ENCODE assay signal across 29 cellular contexts in genomic region chrX:151762802-151763201, GRCh38. TPM values are rescaled to one million over a fixed set of nuclear protein-coding genes. Genes with fewer than 3 reads are reported as not detected.
DNase-seq lines count a peak whose midpoint lies in the region; ATAC-seq, FAIRE-seq and TF ChIP-seq lines count a peak whose summit lies in the region.
"Had no signal": no experiment of that assay in that cellular context is flagged by ENCODE, and none has a peak within 500 bp of the region (broad histone marks: within the 10 kb centered on the region; RNA-seq: fewer than 3 reads in every experiment).

No MANE protein-coding gene starts in this region.

- H3K79me2 ChIP-seq in HepG2 (ENCODE audit: insufficient read depth, low read length): no peaks in the 10 kb centered on the region

- H3K36me3 Mint-ChIP-seq in endodermal cell (ENCODE audit: low read depth): no peaks in the 10 kb centered on the region

- POLR2A ChIA-PET in HepG2 (lab: Yijun Ruan, JAX): no interaction called here

- H3K27ac Mint-ChIP-seq in endodermal cell: no peak overlapping the region
- H3K27ac Mint-ChIP-seq: CD4-positive, alpha-beta T cell; H9; HFFc6 had no signal

- ATAC-seq in HepG2: no peak
- ATAC-seq in right lobe of liver: no peak
- ATAC-seq in GM21529 (IDR thresholded peaks at IDR 0.05; ENCODE audit: unreplicated experiment): no peak
- ATAC-seq in left colon: no peak
- ATAC-seq: PC-3 had no signal

- no peaks in the 10 kb centered on the region for H3K36me3 ChIP-seq in HepG2 (replicated peaks in 1 of 2; ENCODE audit: control insufficient read depth in 1 of 2, insufficient read depth in 2 of 2, low read length in 2 of 2)
- no peaks in the 10 kb centered on the region for H3K36me3 ChIP-seq in right lobe of liver
- H3K36me3 ChIP-seq in WERI-Rb-1: no peaks in the 10 kb centered on the region
- no peaks in the 10 kb centered on the region for H3K36me3 ChIP-seq in endodermal cell (ENCODE audit: control insufficient read depth, insufficient read depth, low read length)
- H3K36me3 ChIP-seq: BLaER1 treated with 17β-estradiol and CSF1 and Interleukin-3, amounts not matched to agents 10 nM and 100 nM had no signal

- BruUV-seq in HepG2 (replicated peaks; lab: Mats Ljungman, UMichigan): no TSS peak

- in situ Hi-C loops in HepG2 (cut with HindIII; ENCODE audit: extremely low pct_ligation_motif_present, low pct_unique_long_range_greater_than_20kb): no loop called here

- peaks cover 2% of the 10 kb centered on the region for H3K27me3 Mint-ChIP-seq in endodermal cell (ENCODE audit: insufficient read depth)

- H4K20me1 ChIP-seq in HepG2 (ENCODE audit: insufficient read depth, low read length): no peaks in the 10 kb centered on the region

- FAIRE-seq in HepG2 (lab: Jason Lieb, UNC): peak; percentile 30
- FAIRE-seq: D721Med, GM18507, HTR-8/SVneo had no signal

- peaks cover 1% of the 10 kb centered on the region for H3K4me1 Mint-ChIP-seq in endodermal cell
- H3K4me1 Mint-ChIP-seq: H9 had no signal

- CTCF ChIA-PET in HepG2 (lab: Yijun Ruan, JAX; ENCODE audit: low intra/inter-chr PET ratio, low total read pairs): no interaction called here

- no peak for DNase-seq in HepG2 (ENCODE audit: low spot score)
- DNase-seq in right lobe of liver: no peak
- DNase-seq in WERI-Rb-1: peak; percentile 29
- no peak for DNase-seq in endodermal cell
- DNase-seq in NCI-H345 treated with DMSO at 0.1 percent for 48 hours (lab: John Stamatoyannopoulos, UW; ENCODE audit: unreplicated experiment): no peak
- DNase-seq in left colon: no peak
- DNase-seq in NCI-H510A treated with DMSO at 0.1 percent for 48 hours (lab: John Stamatoyannopoulos, UW): no peak
- DNase-seq: AML-193; CD4-positive, alpha-beta T cell; GM23248; H9; HFFc6; IMR-90; KG1; MM.1S; NCI-H2029; NCI-H69; NK-92 treated with Interleukin-12 subunit alpha and Interleukin-12 subunit beta, amount 100 ng/mL, for 24 hours; PC-3; SK-N-SH had no signal

- intact Hi-C loops in HepG2 (cut with micrococcal nuclease; ENCODE audit: unreplicated experiment) (no loop called here), right lobe of liver (cut with DNase I) (no loop called here), left colon (cut with DNase I, micrococcal nuclease) (no loop called here)

- H3K27me3 ChIP-seq in HepG2 (ENCODE audit: control insufficient read depth in 1 of 2, insufficient read depth in 2 of 2, low read length in 2 of 2) (no peaks in the 10 kb centered on the region), right lobe of liver (peaks cover 0 to 7% of the 10 kb centered on the region in 2 donors), WERI-Rb-1 (ENCODE audit: insufficient read depth, low read depth, severe bottlenecking) (peaks cover 58% of the 10 kb centered on the region), endodermal cell (ENCODE audit: control insufficient read depth, insufficient read depth, low read length, poor library complexity, severe bottlenecking) (no peaks in the 10 kb centered on the region)

- H3K4me2 ChIP-seq in HepG2 (ENCODE audit: low read depth, low read length): no peak overlapping the region
- H3K4me2 ChIP-seq: BLaER1 treated with 17β-estradiol and CSF1 and Interleukin-3, amounts not matched to agents 10 nM and 100 nM; SK-N-SH had no signal

- H3K9me3 ChIP-seq in HepG2 (ENCODE audit: low read length) (no peaks in the 10 kb centered on the region), right lobe of liver (no peaks in the 10 kb centered on the region), WERI-Rb-1 (ENCODE audit: severe bottlenecking) (no peaks in the 10 kb centered on the region), endodermal cell (ENCODE audit: control insufficient read depth, low read length) (no peaks in the 10 kb centered on the region)
- H3K9me3 ChIP-seq: BLaER1 treated with 17β-estradiol and CSF1 and Interleukin-3, amounts not matched to agents 10 nM and 100 nM; SK-N-SH had no signal

- H3K4me3 ChIP-seq in HepG2 (replicated peaks in 1 of 3; ENCODE audit: insufficient read depth in 1 of 3, low read depth in 2 of 3, low read length in 3 of 3): no peak overlapping the region
- H3K4me3 ChIP-seq in right lobe of liver: no peak overlapping the region
- no peak overlapping the region for H3K4me3 ChIP-seq in WERI-Rb-1 (ENCODE audit: low read depth, low read length)
- H3K4me3 ChIP-seq in endodermal cell (ENCODE audit: low read length): no peak overlapping the region
- H3K4me3 ChIP-seq: BLaER1 treated with 17β-estradiol and CSF1 and Interleukin-3, amounts not matched to agents 10 nM and 100 nM; GM23248 had no signal

- H3K4me3 Mint-ChIP-seq in endodermal cell: no peak overlapping the region
- H3K4me3 Mint-ChIP-seq: CD4-positive, alpha-beta T cell; H9; HFFc6 had no signal

- 0% methylated on average over 1 of the region's 2 CpGs for WGBS in HepG2 (ENCODE audit: low lambda C conversion rate)
- 22% methylated on average over 1 of the region's 2 CpGs for WGBS in right lobe of liver (ENCODE audit: insufficient coverage, low coverage, low lambda C conversion rate, missing lambda C conversion rate)
- 73 to 88% methylated on average over 1 to 2 of the region's 2 CpGs for WGBS in endodermal cell (ENCODE audit: insufficient coverage in 1 of 2, insufficient read length in 1 of 2), 2 experiments

- H3K27ac ChIP-seq in HepG2 (ENCODE audit: extremely low read length, insufficient read depth, low read length): no peak overlapping the region
- no peak overlapping the region for H3K27ac ChIP-seq in right lobe of liver
- H3K27ac ChIP-seq in WERI-Rb-1: no peak overlapping the region
- no peak overlapping the region for H3K27ac ChIP-seq in endodermal cell (ENCODE audit: low read depth, low read length)
- H3K27ac ChIP-seq: BLaER1 treated with 17β-estradiol and CSF1 and Interleukin-3, amounts not matched to agents 10 nM and 100 nM; GM23248 had no signal

- TF ChIP-seq EP300 in HepG2 (IDR thresholded peaks at IDR 0.05; ENCODE audit: low read depth in 2 of 2, low read length in 2 of 2): no peak
- TF ChIP-seq EP300 in HepG2 (CRISPR knock-in tag; IDR thresholded peaks at IDR 0.05; ENCODE audit: borderline replicate concordance): no peak

- TF ChIP-seq POLR2A in HepG2 (IDR thresholded peaks at IDR 0.05; ENCODE audit: insufficient read depth in 1 of 2, low read depth in 2 of 2, low read length in 2 of 2) (no peak), right lobe of liver (IDR thresholded peaks at IDR 0.05) (no peak)

- H3K9me3 Mint-ChIP-seq in endodermal cell: peaks cover 74% of the 10 kb centered on the region
- H3K9me3 Mint-ChIP-seq: CD4-positive, alpha-beta T cell; HFFc6 had no signal

- H2AFZ ChIP-seq in HepG2 (ENCODE audit: low read length): no peak overlapping the region
- H2AFZ ChIP-seq: GM23248 had no signal

- no peaks in the 10 kb centered on the region for H3K4me1 ChIP-seq in HepG2 (ENCODE audit: insufficient read depth, low read length)
- H3K4me1 ChIP-seq in right lobe of liver: no peaks in the 10 kb centered on the region
- H3K4me1 ChIP-seq in endodermal cell (ENCODE audit: control insufficient read depth, insufficient read depth, low read length): no peaks in the 10 kb centered on the region
- H3K4me1 ChIP-seq: BLaER1 treated with 17β-estradiol and CSF1 and Interleukin-3, amounts not matched to agents 10 nM and 100 nM had no signal

- no peak overlapping the region for H3K9ac ChIP-seq in HepG2 (ENCODE audit: insufficient read depth, low read depth, low read length)
- no peak overlapping the region for H3K9ac ChIP-seq in endodermal cell (ENCODE audit: extremely low read depth, low read length, poor library complexity, severe bottlenecking)
- H3K9ac ChIP-seq: BLaER1 treated with 17β-estradiol and CSF1 and Interleukin-3, amounts not matched to agents 10 nM and 100 nM; GM23248; SK-N-SH had no signal

- no peak for TF ChIP-seq RAD21 in HepG2 (CRISPR knock-in tag; IDR thresholded peaks at IDR 0.05)

- TF ChIP-seq CTCF in HepG2 (CRISPR knock-in tag; IDR thresholded peaks at IDR 0.05): no peak
- TF ChIP-seq CTCF in right lobe of liver (IDR thresholded peaks at IDR 0.05): no peak
- TF ChIP-seq CTCF in WERI-Rb-1 (IDR thresholded peaks at IDR 0.05; ENCODE audit: low read depth, low read length): peak; percentile 16; the same call in 1 of the 2 replicates
- TF ChIP-seq CTCF in endodermal cell (conservative IDR thresholded peaks at IDR 0.05): peak; percentile 38

RNA-seq across cellular contexts. Expression of gene CNGA2, which starts 28.3 kb away (rescaled TPM):
- total RNA-seq in HepG2 (2016; rRNA removed; fragmentation: Illumina TruSeq; extraction: Trizol) (not detected in 2 replicates), right lobe of liver (not detected), endodermal cell (not detected), left colon (not detected)
- total RNA-seq in HepG2 (2016; cell fraction: cytosol; rRNA removed; fragmentation: Illumina TruSeq; extraction: Trizol; ENCODE audit: low read depth): not detected in 2 replicates
- not detected in 2 replicates for total RNA-seq in HepG2 (2016; cell fraction: insoluble cytoplasmic fraction; rRNA removed; fragmentation: Illumina TruSeq; extraction: Trizol)
- not detected in 2 replicates for total RNA-seq in HepG2 (2016; cell fraction: membrane; rRNA removed; fragmentation: Illumina TruSeq; extraction: Trizol)
- total RNA-seq in HepG2 (2016; cell fraction: nucleus; rRNA removed; fragmentation: Illumina TruSeq; extraction: Trizol): not detected in 2 replicates
- polyA plus RNA-seq in HepG2 (2011; rRNA removed): not detected in 2 replicates
- polyA plus RNA-seq in HepG2 (2011; cell fraction: cytosol; rRNA removed): not detected in 2 replicates
- not detected in 2 replicates for polyA plus RNA-seq in HepG2 (2011; cell fraction: nucleus; rRNA removed)
- polyA plus RNA-seq in HepG2 (2012): not detected in 2 replicates
- not detected in 2 replicates for polyA plus RNA-seq in HepG2 (2016; cell fraction: cytosol; fragmentation: Illumina TruSeq; extraction: Trizol; ENCODE audit: low read depth)
- not detected in 2 replicates for polyA plus RNA-seq in HepG2 (2016; cell fraction: insoluble cytoplasmic fraction; fragmentation: Illumina TruSeq; extraction: Trizol; ENCODE audit: low read depth)
- not detected in 2 replicates for polyA plus RNA-seq in HepG2 (2016; cell fraction: membrane; fragmentation: Illumina TruSeq; extraction: Trizol; ENCODE audit: low read depth)
- polyA plus RNA-seq in HepG2 (2016; cell fraction: nucleus; fragmentation: Illumina TruSeq; extraction: Trizol; ENCODE audit: insufficient read depth, low read depth): not detected in 2 replicates
- not detected in 2 replicates for polyA minus RNA-seq in HepG2 (2011; rRNA and poly(A)+ RNA removed; ENCODE audit: low replicate concordance)
- polyA minus RNA-seq in HepG2 (2011; cell fraction: cytosol; rRNA and poly(A)+ RNA removed): not detected in 2 replicates
- polyA minus RNA-seq in HepG2 (2011; cell fraction: nucleus; rRNA and poly(A)+ RNA removed): not detected in 2 replicates
- polyA plus RNA-seq in endodermal cell (2013, experiment 1 of 2): not detected
- not detected for polyA plus RNA-seq in endodermal cell (2013, experiment 2 of 2)
- total RNA-seq: A172; CD4-positive, alpha-beta T cell; G401; GM23248; H9; HFFc6; IMR-90; NCI-H460; PC-3 had no signal
- polyA plus RNA-seq: AG04450, GM23248, IMR-90, SK-N-SH had no signal

RNA-seq across cellular contexts. Expression of gene FATE1, which starts 47.0 kb away (rescaled TPM):
- not detected in 2 replicates for total RNA-seq in HepG2 (2016; rRNA removed; fragmentation: Illumina TruSeq; extraction: Trizol)
- not detected in 2 replicates for total RNA-seq in HepG2 (2016; cell fraction: cytosol; rRNA removed; fragmentation: Illumina TruSeq; extraction: Trizol; ENCODE audit: low read depth)
- total RNA-seq in HepG2 (2016; cell fraction: insoluble cytoplasmic fraction; rRNA removed; fragmentation: Illumina TruSeq; extraction: Trizol): not detected in 2 replicates
- total RNA-seq in HepG2 (2016; cell fraction: membrane; rRNA removed; fragmentation: Illumina TruSeq; extraction: Trizol): not detected in 2 replicates
- not detected in 2 replicates for total RNA-seq in HepG2 (2016; cell fraction: nucleus; rRNA removed; fragmentation: Illumina TruSeq; extraction: Trizol)
- polyA plus RNA-seq in HepG2 (2011; rRNA removed): not detected in 2 replicates
- polyA plus RNA-seq in HepG2 (2011; cell fraction: cytosol; rRNA removed): not detected in 2 replicates
- polyA plus RNA-seq in HepG2 (2011; cell fraction: nucleus; rRNA removed): not detected in 2 replicates
- not detected in 2 replicates for polyA plus RNA-seq in HepG2 (2012)
- polyA plus RNA-seq in HepG2 (2016; cell fraction: cytosol; fragmentation: Illumina TruSeq; extraction: Trizol; ENCODE audit: low read depth): not detected in 2 replicates
- not detected in 2 replicates for polyA plus RNA-seq in HepG2 (2016; cell fraction: insoluble cytoplasmic fraction; fragmentation: Illumina TruSeq; extraction: Trizol; ENCODE audit: low read depth)
- polyA plus RNA-seq in HepG2 (2016; cell fraction: membrane; fragmentation: Illumina TruSeq; extraction: Trizol; ENCODE audit: low read depth): not detected in 2 replicates
- not detected in 2 replicates for polyA plus RNA-seq in HepG2 (2016; cell fraction: nucleus; fragmentation: Illumina TruSeq; extraction: Trizol; ENCODE audit: insufficient read depth, low read depth)
- not detected in 2 replicates for polyA minus RNA-seq in HepG2 (2011; rRNA and poly(A)+ RNA removed; ENCODE audit: low replicate concordance)
- polyA minus RNA-seq in HepG2 (2011; cell fraction: cytosol; rRNA and poly(A)+ RNA removed): not detected in 2 replicates
- not detected in 2 replicates for polyA minus RNA-seq in HepG2 (2011; cell fraction: nucleus; rRNA and poly(A)+ RNA removed)
- not detected for total RNA-seq in right lobe of liver
- total RNA-seq in endodermal cell: not detected
- polyA plus RNA-seq in endodermal cell (2013, experiment 1 of 2): not detected
- not detected for polyA plus RNA-seq in endodermal cell (2013, experiment 2 of 2)
- total RNA-seq in left colon: not detected
- total RNA-seq: A172; CD4-positive, alpha-beta T cell; G401; GM23248; H9; HFFc6; IMR-90; NCI-H460; PC-3 had no signal
- polyA plus RNA-seq: AG04450, GM23248, IMR-90, SK-N-SH had no signal

Comparison
In these comparisons a context has a peak if more than half of its experiments do, and no peak if none do; other contexts are left out.
1. CTCF ChIP-seq: peak in WERI-Rb-1 (single experiment) and endodermal cell (single experiment); none in HepG2 (single experiment) and right lobe of liver (0 of 4).